ENCODE assay signal across 10 cellular contexts in the genomic region with DNA sequence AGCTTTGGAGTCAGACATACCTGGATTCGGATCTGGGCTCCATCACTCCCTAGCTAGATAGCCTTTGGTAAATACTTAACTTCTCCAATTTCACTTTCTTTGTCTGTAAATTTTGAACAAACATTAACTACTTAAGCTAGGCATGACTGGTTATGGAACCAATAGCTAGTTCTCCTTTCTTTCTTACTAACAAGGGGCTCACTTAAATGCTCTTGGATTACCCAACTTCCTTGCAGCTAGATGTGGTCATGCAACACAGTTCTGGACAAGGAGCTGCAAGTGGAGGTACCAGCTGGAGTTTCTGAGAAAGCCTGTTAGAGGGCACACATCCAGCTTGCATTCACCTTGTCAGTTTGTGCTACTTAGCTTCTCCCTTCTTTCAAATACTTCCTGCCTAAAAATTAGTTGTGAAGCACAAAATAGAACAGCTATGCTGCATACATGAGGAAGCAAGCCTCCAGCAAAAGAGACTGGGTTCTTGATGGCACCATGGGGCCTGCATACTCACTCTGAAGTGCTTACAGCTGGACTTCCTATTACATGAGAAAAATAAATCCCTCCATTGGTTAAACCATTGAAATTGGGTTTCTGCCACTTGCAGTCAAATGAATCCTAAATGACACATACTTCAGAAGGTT.
DNase-seq lines count a peak whose midpoint lies in the region; ATAC-seq, FAIRE-seq and TF ChIP-seq lines count a peak whose summit lies in the region.
"Had no signal": no experiment of that assay in that cellular context is flagged by ENCODE, and none has a peak within 500 bp of the region (broad histone marks: within the 10 kb centered on the region; RNA-seq: fewer than 3 reads in every experiment).

No MANE protein-coding gene starts in this region.

- peak; percentile 35 for DNase-seq in Ammon's horn (ENCODE audit: low spot score)
- peak; percentile 42 for DNase-seq in GM19239 (ENCODE audit: insufficient read length, low spot score)
- DNase-seq in SKM-1 treated with dmso at 0.1 percent for 144 hours (lab: John Stamatoyannopoulos, UW; ENCODE audit: unreplicated experiment) = peak; percentile 90
- DNase-seq in iPS-NIHi7 (ENCODE audit: extremely low spot score) = no peak
- no peak for DNase-seq in nephron progenitor cell
- DNase-seq in LoVo (ENCODE audit: low spot score) = no peak
- no peak for DNase-seq in activated gamma-delta T cell (lab: John Stamatoyannopoulos, UW)
- DNase-seq: activated effector memory CD4-positive, alpha-beta T cell treated with anti-CD3 and anti-CD28 coated beads, Interleukin-2, amount 50 U/mL, for 16 hours; NCI-H1930 had no signal

- H3K4me1 Mint-ChIP-seq in nephron progenitor cell = peaks cover 63% of the 10 kb centered on the region

- peaks cover 5% of the 10 kb centered on the region for H3K36me3 Mint-ChIP-seq in nephron progenitor cell (ENCODE audit: low read depth)

- H3K4me3 Mint-ChIP-seq in nephron progenitor cell = no peak overlapping the region

- no peak for TF ChIP-seq CTCF in nephron progenitor cell (IDR thresholded peaks at IDR 0.05)

- FAIRE-seq in GM19239 (lab: Jason Lieb, UNC) = peak; percentile 94

- peaks cover 3% of the 10 kb centered on the region for H3K27me3 Mint-ChIP-seq in nephron progenitor cell (ENCODE audit: low read depth, poor library complexity)

- peak; percentile 42 for ATAC-seq in HG03095 (IDR thresholded peaks at IDR 0.05; ENCODE audit: unreplicated experiment)

- H3K9me3 Mint-ChIP-seq in nephron progenitor cell = peaks cover 9% of the 10 kb centered on the region

- H3K27ac Mint-ChIP-seq in nephron progenitor cell = no peak overlapping the region

Comparison
In these comparisons a context has a peak if more than half of its experiments do, and no peak if none do; other contexts are left out.
1. DNase-seq: peak in Ammon's horn (single experiment), GM19239 (single experiment) and SKM-1 treated with dmso at 0.1 percent for 144 hours (single experiment); none in iPS-NIHi7 (single experiment), nephron progenitor cell (single experiment), LoVo (single experiment) and activated gamma-delta T cell (single experiment).